Comparison of ENCODE assay signal across 1 cellular context in genomic region chr5:149839761-149840160, GRCh38.
TF ChIP-seq lines count a peak whose summit lies in the region.

No MANE protein-coding gene starts in this region.

TF ChIP-seq in WTC11, 78 proteins besides CTCF, POLR2A, EP300 and RAD21 (continued from another document):
- TF ChIP-seq HMGXB4 (CRISPR knock-in tag; IDR thresholded peaks at IDR 0.05) = no peak
- no peak for TF ChIP-seq KAT7 (CRISPR knock-in tag; IDR thresholded peaks at IDR 0.05; ENCODE audit: borderline replicate concordance)
- TF ChIP-seq ZNF281 (CRISPR knock-in tag; IDR thresholded peaks at IDR 0.05) = no peak
- no peak for TF ChIP-seq ZNF138 (CRISPR knock-in tag; conservative IDR thresholded peaks at IDR 0.05)
- no peak for TF ChIP-seq CBFB (CRISPR knock-in tag; IDR thresholded peaks at IDR 0.05; ENCODE audit: low read depth)
- TF ChIP-seq FOXP4 (CRISPR knock-in tag; IDR thresholded peaks at IDR 0.05) = no peak
- TF ChIP-seq ZNF219 (CRISPR knock-in tag; IDR thresholded peaks at IDR 0.05; ENCODE audit: borderline replicate concordance) = no peak
- no peak for TF ChIP-seq AFF4 (CRISPR knock-in tag; IDR thresholded peaks at IDR 0.05; ENCODE audit: borderline replicate concordance)
- no peak for TF ChIP-seq NFYB (CRISPR knock-in tag; conservative IDR thresholded peaks at IDR 0.05; ENCODE audit: low read depth)
- no peak for TF ChIP-seq CDX4 (CRISPR knock-in tag; IDR thresholded peaks at IDR 0.05; ENCODE audit: borderline replicate concordance)
- TF ChIP-seq ATF6 (CRISPR knock-in tag; IDR thresholded peaks at IDR 0.05) = no peak
